ENCODE assay signal across 28 cellular contexts in the genomic region with DNA sequence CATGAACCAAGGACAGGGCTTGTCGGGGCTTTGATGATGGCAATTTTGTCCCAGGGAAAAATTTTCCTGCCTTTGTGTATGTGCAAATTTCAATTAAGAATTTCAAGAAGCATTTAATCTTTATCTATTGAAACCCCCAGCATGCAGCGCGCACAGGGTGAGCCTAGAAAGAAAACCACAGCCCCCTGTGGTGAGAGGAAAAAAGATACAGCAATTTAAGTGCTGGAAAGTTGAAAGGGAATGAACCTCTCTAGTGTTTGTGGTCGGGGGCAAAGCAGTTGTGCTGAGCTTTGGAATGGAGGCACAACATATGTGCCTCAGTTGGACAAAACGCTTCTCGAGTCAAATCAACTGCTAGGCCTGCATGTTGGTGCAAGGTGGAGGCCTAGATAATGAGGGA.
DNase-seq lines count a peak whose midpoint lies in the region; ATAC-seq and FAIRE-seq lines count a peak whose summit lies in the region.
"Had no signal": no experiment of that assay in that cellular context is flagged by ENCODE, and none has a peak within 500 bp of the region (broad histone marks: within the 10 kb centered on the region; RNA-seq: fewer than 3 reads in every experiment).

No MANE protein-coding gene starts in this region.

- no peaks in the 10 kb centered on the region for H3K4me1 ChIP-seq in small intestine (ENCODE audit: control insufficient read depth in 2 of 2, insufficient read depth in 1 of 2, low read depth in 1 of 2, low read length in 1 of 2)
- H3K4me1 ChIP-seq: testis had no signal

- H3K9me3 ChIP-seq in SK-N-MC (ENCODE audit: low read depth, low read length) (no peaks in the 10 kb centered on the region), small intestine (ENCODE audit: control insufficient read depth, low read depth) (no peaks in the 10 kb centered on the region)
- H3K9me3 ChIP-seq: testis had no signal

- ATAC-seq in HG02938 (IDR thresholded peaks at IDR 0.05; ENCODE audit: unreplicated experiment) (no peak), GM19395 (IDR thresholded peaks at IDR 0.05; ENCODE audit: unreplicated experiment) (no peak), HG03457 (IDR thresholded peaks at IDR 0.05; ENCODE audit: unreplicated experiment) (no peak)
- ATAC-seq: CD8-positive, alpha-beta T cell; stimulated activated naive CD8-positive, alpha-beta T cell treated with anti-CD3 and anti-CD28 coated beads, Interleukin-15, Interleukin-2, amounts not matched to agents 100 U/mL and 50 U/mL, for 24 hours had no signal

- peak overlapping the region; percentile 84 for H3K27ac ChIP-seq in SK-N-MC
- H3K27ac ChIP-seq in small intestine (ENCODE audit: low read depth in 1 of 2, low read length in 1 of 2), result no peak overlapping the region
- H3K27ac ChIP-seq: HL-60, testis had no signal

- peaks cover 0 to 3% of the 10 kb centered on the region in 2 donors for H3K27me3 ChIP-seq in small intestine (ENCODE audit: control insufficient read depth in 2 of 2, insufficient read depth in 2 of 2, low read length in 2 of 2)
- H3K27me3 ChIP-seq: testis had no signal

- H3K4me3 ChIP-seq in SK-N-MC (peak overlapping the region; percentile 63), small intestine (ENCODE audit: low read depth in 1 of 2, low read length in 2 of 2) (no peak overlapping the region)
- H3K4me3 ChIP-seq: testis had no signal

- DNase-seq in NCI-H345 (lab: John Stamatoyannopoulos, UW), result peak; percentile 25
- no peak for DNase-seq in NCI-H345 treated with DMSO at 0.1 percent for 48 hours (lab: John Stamatoyannopoulos, UW; ENCODE audit: unreplicated experiment)
- DNase-seq in NCI-H146 (lab: John Stamatoyannopoulos, UW), result peak; percentile 79
- DNase-seq in SK-N-MC (ENCODE audit: low read depth, low spot score), result peak; percentile 76
- no peak for DNase-seq in small intestine
- DNase-seq: activated CD4-positive, alpha-beta memory T cell treated with anti-CD3 and anti-CD28 coated beads for 36 hours; activated CD4-positive, CD25-positive, alpha-beta regulatory T cell treated with anti-CD3 and anti-CD28 coated beads, Interleukin-2, amount 50 U/mL, for 72 hours; activated CD8-positive, alpha-beta memory T cell treated with anti-CD3 and anti-CD28 coated beads, Interleukin-2, amount 50 U/mL, for 4 hours; activated naive CD4-positive, alpha-beta T cell treated with anti-CD3 and anti-CD28 coated beads, Interleukin-2, amount 50 U/mL, for 16 hours; amniotic stem cell; CD8-positive, alpha-beta T cell; effector CD8-positive, alpha-beta T cell; erythroblast; HCEC 1CT; kidney; NCI-H2081 treated with DMSO at 0.1 percent for 48 hours; NCI-H82; occipital lobe; RPMI8226; stimulated activated naive CD8-positive, alpha-beta T cell treated with anti-CD3 and anti-CD28 coated beads, Interleukin-15, Interleukin-2, amounts not matched to agents 100 U/mL and 50 U/mL, for 24 hours; testis had no signal

- H3K9ac ChIP-seq in SK-N-MC (ENCODE audit: insufficient read length), result peak overlapping the region; percentile 21

- WGBS in small intestine, 3 donors, result 81 to 94% (median 85%) methylated on average over 6 of the region's 6 CpGs

- H3K36me3 ChIP-seq in SK-N-MC (ENCODE audit: insufficient read depth, low read length) (no peaks in the 10 kb centered on the region), small intestine (ENCODE audit: control insufficient read depth in 2 of 2, insufficient read depth in 2 of 2, low read length in 2 of 2) (no peaks in the 10 kb centered on the region)

- FAIRE-seq in small intestine (lab: Jason Lieb, UNC), result no peak
- FAIRE-seq: bronchial epithelial cell, colon, GM19239, kidney had no signal

Comparison
In these comparisons a context has a peak if more than half of its experiments do, and no peak if none do; other contexts are left out.
1. DNase-seq: peak in NCI-H345 (single experiment), NCI-H146 (single experiment) and SK-N-MC (single experiment); none in NCI-H345 treated with DMSO at 0.1 percent for 48 hours (single experiment) and small intestine (single experiment).